ENCODE assay signal across 17 cellular contexts in the genomic region with DNA sequence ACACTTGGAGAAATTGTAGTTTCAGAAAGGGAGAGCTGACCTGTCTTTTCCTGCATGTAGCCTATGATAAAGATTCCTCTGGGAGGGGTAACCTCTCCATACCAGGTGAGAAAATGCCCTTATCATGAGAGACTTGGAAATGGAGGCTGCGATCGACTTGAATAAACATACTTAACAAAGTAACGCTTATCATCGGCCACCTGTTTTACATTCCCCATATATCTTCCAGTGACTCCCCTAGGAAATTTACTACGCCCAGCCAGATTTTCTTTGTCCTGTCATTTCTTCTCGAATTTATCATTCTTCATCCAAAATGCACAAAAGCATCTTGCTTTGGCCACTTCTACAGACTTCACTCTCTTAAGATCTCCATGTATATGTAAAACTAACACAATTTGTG.
"Had no signal": no experiment of that assay in that cellular context is flagged by ENCODE, and none has a peak within 500 bp of the region (broad histone marks: within the 10 kb centered on the region; RNA-seq: fewer than 3 reads in every experiment).

No MANE protein-coding gene starts in this region.

- H3K4me3 ChIP-seq: adrenal gland, body of pancreas, neural progenitor cell, right atrium auricular region, upper lobe of left lung had no signal

- DNase-seq: activated B cell treated with CpG ODN at 0.5 μM for 24 hours; activated CD4-positive, alpha-beta T cell treated with anti-CD3 and anti-CD28 coated beads, Interleukin-2, amount 10 ng/mL, durations not matched to agents 24 days and 14 days; activated naive CD4-positive, alpha-beta T cell treated with anti-CD3 and anti-CD28 coated beads, Interleukin-2, amount 50 U/mL, for 16 hours; activated T-cell treated with anti-CD3 and anti-CD28 coated beads for 4 hours; adrenal gland; body of pancreas; cerebellar nuclear complex; dermis blood vessel endothelial cell; immature natural killer cell; small intestine; T-helper 2 cell; upper lobe of left lung had no signal

- ATAC-seq: activated T-helper 17 cell treated with anti-CD3 and anti-CD28 coated beads, Interleukin-2, amount 50 U/mL, for 72 hours; body of pancreas; esophagus mucosa; stimulated activated effector memory CD8-positive, alpha-beta T cell treated with anti-CD3 and anti-CD28 coated beads, Interleukin-12 subunit alpha, Interleukin-12 subunit beta, amount 100 ng/mL, for 72 hours had no signal

- H3K4me2 ChIP-seq: neural progenitor cell had no signal

- H3K27ac ChIP-seq: neural progenitor cell had no signal

- H2AFZ ChIP-seq: neural progenitor cell had no signal

- H3K9me3 ChIP-seq: adrenal gland, body of pancreas, right atrium auricular region, upper lobe of left lung had no signal

- H3K36me3 ChIP-seq: adrenal gland, neural progenitor cell, right atrium auricular region, upper lobe of left lung had no signal

- H3K27me3 ChIP-seq: adrenal gland, body of pancreas, neural progenitor cell, right atrium auricular region, upper lobe of left lung had no signal

- H3K9ac ChIP-seq: neural progenitor cell had no signal
